12 cellular contexts compared by ENCODE assay signal in the genomic region with DNA sequence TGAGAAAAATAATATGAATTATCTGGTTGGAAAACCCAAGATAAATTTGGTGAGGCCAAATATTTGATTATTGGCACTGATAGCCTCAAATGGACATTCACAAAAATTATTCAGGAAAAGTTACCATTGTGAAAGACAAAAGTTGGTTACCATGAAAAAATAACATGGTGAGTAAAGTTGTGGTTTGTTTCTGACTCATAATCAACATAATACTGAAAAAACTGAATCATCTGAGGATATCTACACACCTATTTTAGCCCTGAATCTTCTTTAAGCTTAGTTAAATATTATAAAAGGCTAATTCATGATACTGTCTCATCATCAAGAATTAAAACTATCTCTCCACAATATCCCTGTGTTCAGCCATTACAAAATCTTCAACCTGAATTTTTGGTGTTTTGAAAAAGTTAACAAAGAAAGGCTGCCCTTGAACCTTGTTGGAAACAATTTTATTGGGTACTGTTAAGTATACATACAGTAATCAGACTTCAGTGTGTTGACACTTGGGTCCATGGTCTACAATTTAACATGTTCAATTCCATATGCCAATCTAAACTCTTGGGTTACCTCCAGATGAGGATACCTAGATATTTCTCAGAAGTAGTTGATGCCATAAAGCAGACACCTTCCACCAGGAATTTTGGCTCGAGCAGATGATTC.
A peak's percentile ranks its signal among the peaks of the same experiment; 100 is the strongest.
DNase-seq lines count a peak whose midpoint lies in the region; ATAC-seq and TF ChIP-seq lines count a peak whose summit lies in the region.
"Had no signal": no experiment of that assay in that cellular context is flagged by ENCODE, and none has a peak within 500 bp of the region (broad histone marks: within the 10 kb centered on the region; RNA-seq: fewer than 3 reads in every experiment).

No MANE protein-coding gene starts in this region.

- WGBS in GM23248 (ENCODE audit: low coverage in 1 of 2, low lambda C conversion rate in 2 of 2, missing lambda C conversion rate in 2 of 2), 2 experiments: 20 to 41% methylated on average over 1 of the region's 1 CpG

- H4K20me1 ChIP-seq in GM23248 (ENCODE audit: insufficient read depth): no peaks in the 10 kb centered on the region

- no peaks in the 10 kb centered on the region for H3K9me2 ChIP-seq in GM23248 (ENCODE audit: insufficient read depth)

- no peaks in the 10 kb centered on the region for H3K79me2 ChIP-seq in GM23248 (ENCODE audit: insufficient read depth)

- H3K4me3 ChIP-seq in GM23248: no peak overlapping the region
- H3K4me3 ChIP-seq in fibroblast of mammary gland (ENCODE audit: control insufficient read depth, low read depth, low read length): no peak overlapping the region
- H3K4me3 ChIP-seq: left ventricle myocardium inferior had no signal

- intact Hi-C loops in posterior cingulate gyrus (cut with DNase I): no loop called here

- no peak for TF ChIP-seq CTCF in fibroblast of mammary gland (conservative IDR thresholded peaks at IDR 0.05; ENCODE audit: control insufficient read depth, insufficient read depth, low read depth, low read length)

- no peaks in the 10 kb centered on the region for H3K27me3 ChIP-seq in GM23248 (replicated peaks; ENCODE audit: insufficient read depth)

- H3K9me3 ChIP-seq in GM23248 (ENCODE audit: low read depth): no peaks in the 10 kb centered on the region
- H3K9me3 ChIP-seq: left ventricle myocardium inferior had no signal

- H3K4me2 ChIP-seq in GM23248 (ENCODE audit: unreplicated experiment): no peak overlapping the region

- ATAC-seq in GM18909 (IDR thresholded peaks at IDR 0.05; ENCODE audit: poor library complexity, unreplicated experiment) (peak; percentile 88), HG03354 (IDR thresholded peaks at IDR 0.05; ENCODE audit: poor library complexity, severe bottlenecking, unreplicated experiment) (peak; percentile 90)

- no peak overlapping the region for H3K9ac ChIP-seq in GM23248

- H2AFZ ChIP-seq in GM23248: no peak overlapping the region

- H3K27ac ChIP-seq in GM23248: no peak overlapping the region
- H3K27ac ChIP-seq: left ventricle myocardium inferior had no signal

- in situ Hi-C loops in GM23248 (cut with MboI): no loop called here

- peak; percentile 42 for DNase-seq in GM23248
- DNase-seq in fibroblast of mammary gland (ENCODE audit: low read depth): peak; percentile 62
- no peak for DNase-seq in posterior cingulate gyrus
- no peak for DNase-seq in NCI-H187 (lab: John Stamatoyannopoulos, UW)
- DNase-seq in NCI-H2227 treated with DMSO at 0.1 percent for 48 hours (lab: John Stamatoyannopoulos, UW): no peak
- DNase-seq in hepatic stellate cell (ENCODE audit: low spot score): no peak
- DNase-seq: DMS153, erythroblast, left ventricle myocardium inferior, MM.1S had no signal

- no peaks in the 10 kb centered on the region for H3F3A ChIP-seq in GM23248 (ENCODE audit: insufficient read depth)

- no peaks in the 10 kb centered on the region for H3K36me3 ChIP-seq in GM23248 (ENCODE audit: low read depth)
- H3K36me3 ChIP-seq: left ventricle myocardium inferior had no signal

- no peaks in the 10 kb centered on the region for H3K4me1 ChIP-seq in GM23248 (ENCODE audit: insufficient read depth)
- H3K4me1 ChIP-seq: left ventricle myocardium inferior had no signal

Comparison
In these comparisons a context has a peak if more than half of its experiments do, and no peak if none do; other contexts are left out.
1. DNase-seq: peak in GM23248 (single experiment) and fibroblast of mammary gland (single experiment); none in posterior cingulate gyrus (0 of 10), NCI-H187 (0 of 2), NCI-H2227 treated with DMSO at 0.1 percent for 48 hours (single experiment) and hepatic stellate cell (single experiment).